In the genomic region with DNA sequence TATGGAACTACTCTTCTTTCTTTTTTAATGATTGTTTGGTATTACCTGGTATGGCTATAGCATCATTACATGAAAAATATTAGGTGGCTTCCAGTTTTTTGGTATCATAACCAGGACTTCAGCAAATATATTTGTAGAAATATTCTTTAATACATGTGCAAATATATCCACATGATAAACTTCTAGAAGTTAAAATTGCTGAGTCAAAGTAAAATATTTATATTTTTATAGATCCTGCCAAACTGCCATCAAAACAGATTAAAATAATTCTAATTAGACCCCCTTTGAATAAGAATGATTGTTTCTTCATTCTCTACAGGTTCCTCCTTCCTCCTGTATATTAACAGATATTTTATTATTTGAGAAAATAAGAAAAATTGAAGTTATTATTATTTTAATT, we compare ENCODE assay signal across 27 cellular contexts.
"Had no signal": no experiment of that assay in that cellular context is flagged by ENCODE, and none has a peak within 500 bp of the region (broad histone marks: within the 10 kb centered on the region; RNA-seq: fewer than 3 reads in every experiment).

No MANE protein-coding gene starts in this region.

- H3K27ac ChIP-seq: colonic mucosa, coronary artery, dorsolateral prefrontal cortex, epithelial cell of prostate, esophagus muscularis mucosa, esophagus squamous epithelium, foreskin keratinocyte, gastrocnemius medialis, gastroesophageal sphincter, heart left ventricle, heart right ventricle had no signal

- H3K4me1 ChIP-seq: colonic mucosa, esophagus muscularis mucosa, esophagus squamous epithelium, foreskin keratinocyte, gastrocnemius medialis, gastroesophageal sphincter, heart left ventricle, heart right ventricle had no signal

- H3K9me3 ChIP-seq: colonic mucosa, gastrocnemius medialis had no signal

- FAIRE-seq: colon, endothelial cell of umbilical vein, frontal cortex had no signal

- ATAC-seq: effector memory CD8-positive, alpha-beta T cell; esophagus mucosa; foreskin keratinocyte; gastrocnemius medialis; gastroesophageal sphincter; heart left ventricle; heart right ventricle had no signal

- H3K27me3 ChIP-seq: colonic mucosa, dorsolateral prefrontal cortex, esophagus muscularis mucosa, esophagus squamous epithelium, foreskin keratinocyte, gastrocnemius medialis, gastroesophageal sphincter, heart left ventricle, heart right ventricle had no signal

- H3K36me3 ChIP-seq: colonic mucosa, esophagus muscularis mucosa, esophagus squamous epithelium, gastrocnemius medialis, gastroesophageal sphincter, heart left ventricle, heart right ventricle had no signal

- DNase-seq: colonic mucosa; cortex of kidney; dermis blood vessel endothelial cell; dorsolateral prefrontal cortex; effector CD4-positive, alpha-beta T cell; effector CD8-positive, alpha-beta T cell; effector memory CD4-positive, alpha-beta T cell; effector memory CD8-positive, alpha-beta T cell; endodermal cell; erythroblast; esophagus squamous epithelium; foreskin fibroblast; foreskin keratinocyte; foreskin melanocyte; gastrocnemius medialis; glutamatergic neuron; head of caudate nucleus; heart left ventricle; heart right ventricle had no signal

- H3K4me3 ChIP-seq: colonic mucosa, coronary artery, dorsolateral prefrontal cortex, esophagus muscularis mucosa, esophagus squamous epithelium, gastrocnemius medialis, gastroesophageal sphincter, heart left ventricle, heart right ventricle had no signal
